Comparison of ENCODE assay signal across 8 cellular contexts in genomic region chr12:116910645-116911449, GRCh38. TPM values are rescaled to one million over a fixed set of nuclear protein-coding genes. Genes with fewer than 3 reads are reported as not detected.
A peak's percentile ranks its signal among the peaks of the same experiment; 100 is the strongest.
DNase-seq lines count a peak whose midpoint lies in the region; ATAC-seq, FAIRE-seq and TF ChIP-seq lines count a peak whose summit lies in the region.

FBXW8 (plus strand) TSS chr12:116910950; CDS start chr12:116911038, 88 bp downstream.

- TF ChIP-seq EP300 in neural cell (conservative IDR thresholded peaks at IDR 0.05; ENCODE audit: poor library complexity, severe bottlenecking) = peak; percentile 28
- no peak for TF ChIP-seq EP300 in stomach (IDR thresholded peaks at IDR 0.05)

- H3K79me2 ChIP-seq in neural cell (replicated peaks; ENCODE audit: insufficient read depth, low read length) = peaks cover 6% of the 10 kb centered on the region

- 0 to 1% (median 1%) methylated on average over 11 to 81 of the region's 82 CpGs for WGBS in stomach, 5 donors

- TF ChIP-seq CTCF in D721Med (IDR thresholded peaks at IDR 0.05; ENCODE audit: insufficient read depth, missing control alignments) (no peak), Panc1 (IDR thresholded peaks at IDR 0.05) (no peak), neural cell (IDR thresholded peaks at IDR 0.05; ENCODE audit: poor library complexity, severe bottlenecking) (no peak), stomach (IDR thresholded peaks at IDR 0.05) (no peak)

- H3K9me2 ChIP-seq in neural cell (ENCODE audit: insufficient read depth, low read length) = no peaks in the 10 kb centered on the region

- no peaks in the 10 kb centered on the region; the same call in 1 of the 2 replicates for H3K36me3 ChIP-seq in Panc1 (ENCODE audit: control insufficient read depth, insufficient read depth, low read length)
- no peaks in the 10 kb centered on the region for H3K36me3 ChIP-seq in neural cell (ENCODE audit: insufficient read depth, low read length)
- peaks cover 0 to 4% (median 0%) of the 10 kb centered on the region in 4 donors for H3K36me3 ChIP-seq in stomach

- peak within 1 kb of the TSS; percentile 56 for H2AFZ ChIP-seq in neural cell (ENCODE audit: low read depth, low read length)

- in situ Hi-C loops in Panc1 (cut with HindIII; ENCODE audit: low pct_unique_long_range_greater_than_20kb, low sequenced_read_pairs) = no loop called here

- ATAC-seq in GM21381 (IDR thresholded peaks at IDR 0.05; ENCODE audit: unreplicated experiment) = peak; percentile 96
- peak; percentile 99 for ATAC-seq in Panc1

- no peak for TF ChIP-seq POLR2A in stomach (IDR thresholded peaks at IDR 0.05)

- FAIRE-seq in D721Med (lab: Jason Lieb, UNC) = no peak

- POLR2A ChIA-PET in Panc1 (lab: Charles Lee) = interaction anchor here (0.5 to 0.7 kb wide), 4 partner anchors 38 to 954 kb away, joined by 4 to 5 read pairs (median 5); no protein-coding TSS in a partner anchor

- H3K9ac ChIP-seq in neural cell (ENCODE audit: low read length) = peak within 1 kb of the TSS; percentile 67

- no TSS peak for BruUV-seq in Panc1 (replicated peaks; lab: Mats Ljungman, UMichigan)

- intact Hi-C loops in Panc1 (cut with micrococcal nuclease; ENCODE audit: unreplicated experiment) (no loop called here), stomach (cut with DNase I; ENCODE audit: low total_unique reads) (no loop called here)

- H3K27ac ChIP-seq in Panc1 (ENCODE audit: low read length) (peak within 1 kb of the TSS; percentile 93), neural cell (ENCODE audit: low read length) (peak within 1 kb of the TSS; percentile 8), stomach (peak within 1 kb of the TSS; percentile 85 to 93 (median 92))

- TF ChIP-seq RAD21 in neural cell (conservative IDR thresholded peaks at IDR 0.05) = peak; percentile 35

- DNase-seq in D721Med (ENCODE audit: insufficient read length, low spot score) = peak; percentile 70
- DNase-seq in HUDEP-2 (lab: John Stamatoyannopoulos, UW; ENCODE audit: unreplicated experiment in 76 of 76) = peak in 69 of 76 experiments; percentile 4 to 80 (median 57)
- DNase-seq in Panc1 (ENCODE audit: low read depth, low spot score) = no peak
- DNase-seq in activated T-helper 9 cell treated with anti-CD3 and anti-CD28 coated beads, Interleukin-2, amount 50 U/mL, for 16 hours (ENCODE audit: low read depth) = peak; percentile 46
- DNase-seq in fibroblast of the conjunctiva (ENCODE audit: low read depth) = peak; percentile 22
- DNase-seq in stomach = peak; percentile 71

- H3K4me3 ChIP-seq in Panc1 (ENCODE audit: low read depth in 2 of 2, low read length in 2 of 2) (peak within 1 kb of the TSS; percentile 76 to 82), neural cell (ENCODE audit: low read length) (peak within 1 kb of the TSS; percentile 90), stomach (peak within 1 kb of the TSS; percentile 86 to 99 (median 94))

- peaks cover 7% of the 10 kb centered on the region for H3K4me1 ChIP-seq in Panc1 (ENCODE audit: control insufficient read depth, insufficient read depth, low read length)
- peaks cover 12 to 43% (median 30%) of the 10 kb centered on the region in 4 donors for H3K4me1 ChIP-seq in stomach

- peaks cover 3% of the 10 kb centered on the region for H3F3A ChIP-seq in neural cell (ENCODE audit: insufficient read depth, low read length, poor library complexity, severe bottlenecking)

- H3K9me3 ChIP-seq in Panc1 (ENCODE audit: control insufficient read depth, insufficient read depth, low read depth, low read length) = no peaks in the 10 kb centered on the region
- no peaks in the 10 kb centered on the region for H3K9me3 ChIP-seq in neural cell (ENCODE audit: low read length)
- H3K9me3 ChIP-seq in stomach = no peaks in the 10 kb centered on the region

- H3K27me3 ChIP-seq in Panc1 (ENCODE audit: control insufficient read depth, insufficient read depth, low read length) (no peaks in the 10 kb centered on the region), neural cell (ENCODE audit: insufficient read depth, low read depth, low read length) (no peaks in the 10 kb centered on the region), stomach (no peaks in the 10 kb centered on the region)

- CTCF ChIA-PET in Panc1 (lab: Charles Lee) = interaction anchor here (0.6 kb wide), 1 partner anchor 225 kb away, joined by 3 read pairs; no protein-coding TSS in a partner anchor

- peak within 1 kb of the TSS; percentile 85 for H3K4me2 ChIP-seq in neural cell (ENCODE audit: low read length)

- H4K20me1 ChIP-seq in neural cell (ENCODE audit: insufficient read depth) = no peaks in the 10 kb centered on the region

TF ChIP-seq in neural cell, 6 proteins besides CTCF, POLR2A, EP300 and RAD21:
- TF ChIP-seq, protein P1, sequence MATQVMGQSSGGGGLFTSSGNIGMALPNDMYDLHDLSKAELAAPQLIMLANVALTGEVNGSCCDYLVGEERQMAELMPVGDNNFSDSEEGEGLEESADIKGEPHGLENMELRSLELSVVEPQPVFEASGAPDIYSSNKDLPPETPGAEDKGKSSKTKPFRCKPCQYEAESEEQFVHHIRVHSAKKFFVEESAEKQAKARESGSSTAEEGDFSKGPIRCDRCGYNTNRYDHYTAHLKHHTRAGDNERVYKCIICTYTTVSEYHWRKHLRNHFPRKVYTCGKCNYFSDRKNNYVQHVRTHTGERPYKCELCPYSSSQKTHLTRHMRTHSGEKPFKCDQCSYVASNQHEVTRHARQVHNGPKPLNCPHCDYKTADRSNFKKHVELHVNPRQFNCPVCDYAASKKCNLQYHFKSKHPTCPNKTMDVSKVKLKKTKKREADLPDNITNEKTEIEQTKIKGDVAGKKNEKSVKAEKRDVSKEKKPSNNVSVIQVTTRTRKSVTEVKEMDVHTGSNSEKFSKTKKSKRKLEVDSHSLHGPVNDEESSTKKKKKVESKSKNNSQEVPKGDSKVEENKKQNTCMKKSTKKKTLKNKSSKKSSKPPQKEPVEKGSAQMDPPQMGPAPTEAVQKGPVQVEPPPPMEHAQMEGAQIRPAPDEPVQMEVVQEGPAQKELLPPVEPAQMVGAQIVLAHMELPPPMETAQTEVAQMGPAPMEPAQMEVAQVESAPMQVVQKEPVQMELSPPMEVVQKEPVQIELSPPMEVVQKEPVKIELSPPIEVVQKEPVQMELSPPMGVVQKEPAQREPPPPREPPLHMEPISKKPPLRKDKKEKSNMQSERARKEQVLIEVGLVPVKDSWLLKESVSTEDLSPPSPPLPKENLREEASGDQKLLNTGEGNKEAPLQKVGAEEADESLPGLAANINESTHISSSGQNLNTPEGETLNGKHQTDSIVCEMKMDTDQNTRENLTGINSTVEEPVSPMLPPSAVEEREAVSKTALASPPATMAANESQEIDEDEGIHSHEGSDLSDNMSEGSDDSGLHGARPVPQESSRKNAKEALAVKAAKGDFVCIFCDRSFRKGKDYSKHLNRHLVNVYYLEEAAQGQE (IDR thresholded peaks at IDR 0.05; ENCODE audit: borderline replicate concordance) = no peak
- peak; percentile 49 for TF ChIP-seq SMC3 (conservative IDR thresholded peaks at IDR 0.05; ENCODE audit: poor library complexity)
- peak; percentile 97 for TF ChIP-seq MXI1 (conservative IDR thresholded peaks at IDR 0.05; ENCODE audit: poor library complexity, severe bottlenecking)
- peak; percentile 63 for TF ChIP-seq POLR2AphosphoS5 (IDR thresholded peaks at IDR 0.05)
- no peak for TF ChIP-seq TAF1 (IDR thresholded peaks at IDR 0.05; ENCODE audit: low read depth)
- no peak for TF ChIP-seq EZH2 (IDR thresholded peaks at IDR 0.05; ENCODE audit: borderline replicate concordance, insufficient read depth, low read length, poor library complexity, severe bottlenecking)

RNA-seq across cellular contexts. Expression of gene FBXW8, which starts in this region (rescaled TPM):
- total RNA-seq in Panc1 (2021; ENCODE audit: unreplicated experiment) (18.0 TPM), stomach (10 to 100 TPM in 3 of 5 donors, 1 to 10 TPM in 2; 4.1 to 28.7 (median 19.6) TPM)
- 17.0 TPM for polyA plus RNA-seq in Panc1 (2012; ENCODE audit: insufficient read length)
- polyA plus RNA-seq in neural cell (4.9 and 5.6 TPM in 2 replicates), stomach (1 to 10 TPM; 3.2 to 4.1 (median 3.3) TPM)
- 13.3 and 15.3 TPM in 2 replicates for polyA minus RNA-seq in neural cell

Comparison
In these comparisons a context has a peak if more than half of its experiments do, and no peak if none do; other contexts are left out.
1. H3K27ac ChIP-seq: peak in every context shown above with its lines; median percentile 93 in Panc1; 92 in stomach; 8 in neural cell.